8 cellular contexts compared by ENCODE assay signal in the genomic region with DNA sequence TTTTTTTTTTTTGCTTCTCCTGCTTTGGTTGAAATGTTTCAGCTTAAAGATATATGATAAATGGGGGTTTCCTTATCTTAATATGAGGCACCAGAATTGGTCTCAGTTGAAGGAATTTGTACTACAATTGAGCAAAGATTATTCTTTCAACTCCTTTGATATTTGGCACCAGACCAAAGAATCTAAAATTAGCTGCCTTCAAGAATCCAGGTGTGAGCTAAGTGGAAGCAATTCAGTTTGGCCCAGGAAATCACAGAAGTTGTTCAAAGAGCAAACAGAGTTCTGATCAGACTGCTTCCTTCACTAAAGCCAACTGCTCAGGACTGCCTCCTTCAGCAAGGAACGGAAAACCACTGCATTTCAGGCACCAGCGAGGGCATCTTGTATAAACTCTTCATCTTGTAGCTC.
DNase-seq lines count a peak whose midpoint lies in the region; ATAC-seq, FAIRE-seq and TF ChIP-seq lines count a peak whose summit lies in the region.

No MANE protein-coding gene starts in this region.

- peak; percentile 45 to 52; a peak in 2 of 6 replicates for ATAC-seq in A549
- peak; percentile 41 for ATAC-seq in GM18505 (IDR thresholded peaks at IDR 0.05; ENCODE audit: unreplicated experiment)
- ATAC-seq in GM19324 (IDR thresholded peaks at IDR 0.05; ENCODE audit: low FRiP score, unreplicated experiment), result no peak

- CTCF ChIA-PET in A549 (lab: Yijun Ruan, JAX), result interaction anchor here (0.7 to 1.2 kb wide), 5 partner anchors 9 to 68 kb away, joined by 3 to 4 read pairs (median 3); partner anchors contain the start of gene BCAR3

- 65% methylated on average over 2 of the region's 2 CpGs for WGBS in A549 (ENCODE audit: missing lambda C conversion rate)

- no peak; the same call in 2 of the 3 replicates for TF ChIP-seq CTCF in A549 (IDR thresholded peaks at IDR 0.05)
- TF ChIP-seq CTCF in epithelial cell of proximal tubule (conservative IDR thresholded peaks at IDR 0.05; ENCODE audit: low read depth, low read length), result peak; percentile 42

- POLR2A ChIA-PET in A549 (lab: Yijun Ruan, JAX), result no interaction called here

- H3K4me3 ChIP-seq in A549 (no peak overlapping the region), epithelial cell of proximal tubule (ENCODE audit: low read depth, low read length) (no peak overlapping the region)

- no peak for TF ChIP-seq RAD21 in A549 (conservative IDR thresholded peaks at IDR 0.05 in 1 of 2, IDR thresholded peaks at IDR 0.05 in 1 of 2)

- peak overlapping the region; percentile 23; the same call in 1 of the 3 replicates for H3K4me2 ChIP-seq in A549

- DNase-seq in A549 (ENCODE audit: low read depth in 1 of 2, low spot score in 1 of 2) (peak in 1 of 2 experiments; percentile 42), NCI-H69 (lab: John Stamatoyannopoulos, UW) (peak; percentile 50), epithelial cell of proximal tubule (ENCODE audit: low read depth) (no peak), DMS153 (lab: John Stamatoyannopoulos, UW) (no peak), GOT3 (lab: John Stamatoyannopoulos, UW) (no peak)
- no peak for DNase-seq in stimulated activated CD4-positive, alpha-beta T cell treated with anti-CD3 and anti-CD28 coated beads, Interleukin-4, amount 100 ng/mL, for 24 hours

- H3K27ac ChIP-seq in A549, result peak overlapping the region in 1 of 2 experiments; percentile 69; a peak in 3 of 6 replicates

- TF ChIP-seq POLR2A in A549 (IDR thresholded peaks at IDR 0.05; ENCODE audit: low read length), result no peak
- TF ChIP-seq POLR2A in GM18505 (IDR thresholded peaks at IDR 0.05; ENCODE audit: borderline replicate concordance, extremely low read depth, insufficient read depth, insufficient read length), result no peak

- FAIRE-seq in A549 (lab: Jason Lieb, UNC), result no peak

- H3K9me3 ChIP-seq in A549, result peaks cover 18% of the 10 kb centered on the region

- TF ChIP-seq EP300 in A549 (IDR thresholded peaks at IDR 0.05), result no peak

- H3K4me1 ChIP-seq in A549, result peaks cover 25% of the 10 kb centered on the region

TF ChIP-seq in A549, 52 proteins besides CTCF, POLR2A, EP300 and RAD21:
- no peak for TF ChIP-seq KDM1A (IDR thresholded peaks at IDR 0.05; ENCODE audit: low read depth)
- TF ChIP-seq, protein P1, sequence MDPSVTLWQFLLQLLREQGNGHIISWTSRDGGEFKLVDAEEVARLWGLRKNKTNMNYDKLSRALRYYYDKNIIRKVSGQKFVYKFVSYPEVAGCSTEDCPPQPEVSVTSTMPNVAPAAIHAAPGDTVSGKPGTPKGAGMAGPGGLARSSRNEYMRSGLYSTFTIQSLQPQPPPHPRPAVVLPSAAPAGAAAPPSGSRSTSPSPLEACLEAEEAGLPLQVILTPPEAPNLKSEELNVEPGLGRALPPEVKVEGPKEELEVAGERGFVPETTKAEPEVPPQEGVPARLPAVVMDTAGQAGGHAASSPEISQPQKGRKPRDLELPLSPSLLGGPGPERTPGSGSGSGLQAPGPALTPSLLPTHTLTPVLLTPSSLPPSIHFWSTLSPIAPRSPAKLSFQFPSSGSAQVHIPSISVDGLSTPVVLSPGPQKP (IDR thresholded peaks at IDR 0.05; ENCODE audit: low read depth, low read length), result no peak
- TF ChIP-seq EHMT2 (IDR thresholded peaks at IDR 0.05; ENCODE audit: low read depth), result no peak
- no peak for TF ChIP-seq KDM5A (IDR thresholded peaks at IDR 0.05)
- TF ChIP-seq HEYL (CRISPR knock-in tag; IDR thresholded peaks at IDR 0.05), result no peak
- no peak for TF ChIP-seq BHLHE40 (IDR thresholded peaks at IDR 0.05; ENCODE audit: low read depth, low read length)
- no peak for TF ChIP-seq SREBF2 (IDR thresholded peaks at IDR 0.05)
- TF ChIP-seq RNF2 (IDR thresholded peaks at IDR 0.05; ENCODE audit: borderline replicate concordance, low read depth), result no peak
